ENCODE assay signal across 19 cellular contexts in genomic region chr16:15942901-15943690, GRCh38. TPM values are rescaled to one million over a fixed set of nuclear protein-coding genes. Genes with fewer than 3 reads are reported as not detected.
DNase-seq lines count a peak whose midpoint lies in the region; ATAC-seq and TF ChIP-seq lines count a peak whose summit lies in the region.
"Had no signal": no experiment of that assay in that cellular context is flagged by ENCODE, and none has a peak within 500 bp of the region (broad histone marks: within the 10 kb centered on the region; RNA-seq: fewer than 3 reads in every experiment).

No MANE protein-coding gene starts in this region.

- H3K9me3 Mint-ChIP-seq in CD14-positive monocyte (peaks cover 0 to 2% (median 0%) of the 10 kb centered on the region in 7 donors), osteocyte (ENCODE audit: unreplicated experiment) (no peaks in the 10 kb centered on the region)
- H3K9me3 Mint-ChIP-seq in effector memory CD8-positive, alpha-beta T cell: no peaks in the 10 kb centered on the region
- H3K9me3 Mint-ChIP-seq: HFFc6 had no signal

- no peaks in the 10 kb centered on the region for H3K36me3 ChIP-seq in esophagus squamous epithelium
- no peaks in the 10 kb centered on the region for H3K36me3 ChIP-seq in adrenal gland (replicated peaks in 1 of 2)

- no peak for TF ChIP-seq CTCF in CD14-positive monocyte (IDR thresholded peaks at IDR 0.05)
- TF ChIP-seq CTCF in fibroblast of villous mesenchyme (IDR thresholded peaks at IDR 0.05; ENCODE audit: insufficient read depth, low read depth, low read length): no peak
- TF ChIP-seq CTCF in osteocyte (IDR thresholded peaks at IDR 0.05): no peak
- no peak for TF ChIP-seq CTCF in esophagus squamous epithelium (IDR thresholded peaks at IDR 0.05)
- no peak for TF ChIP-seq CTCF in adrenal gland (IDR thresholded peaks at IDR 0.05)

- no peak overlapping the region for H3K27ac ChIP-seq in esophagus squamous epithelium
- H3K27ac ChIP-seq in adrenal gland: no peak overlapping the region
- H3K27ac ChIP-seq: epithelial cell of prostate, parathyroid adenoma, PC-9 had no signal

- no peak for TF ChIP-seq POLR2A in esophagus squamous epithelium (IDR thresholded peaks at IDR 0.05)
- TF ChIP-seq POLR2A in adrenal gland (IDR thresholded peaks at IDR 0.05): no peak

- H3K36me3 Mint-ChIP-seq in CD14-positive monocyte (no peaks in the 10 kb centered on the region), osteocyte (ENCODE audit: unreplicated experiment) (no peaks in the 10 kb centered on the region)
- no peaks in the 10 kb centered on the region for H3K36me3 Mint-ChIP-seq in effector memory CD8-positive, alpha-beta T cell (ENCODE audit: insufficient read depth)

- ATAC-seq in effector memory CD8-positive, alpha-beta T cell (replicated peaks): no peak
- ATAC-seq: left colon had no signal

- H3K4me1 Mint-ChIP-seq in CD14-positive monocyte (peaks cover 18% of the 10 kb centered on the region), osteocyte (ENCODE audit: unreplicated experiment) (peaks cover 21% of the 10 kb centered on the region)
- no peaks in the 10 kb centered on the region for H3K4me1 Mint-ChIP-seq in effector memory CD8-positive, alpha-beta T cell (ENCODE audit: low read depth in 2 of 2)

- peak overlapping the region in 1 of 2 donors; percentile 64 for H3K4me3 Mint-ChIP-seq in CD14-positive monocyte
- H3K4me3 Mint-ChIP-seq in osteocyte (ENCODE audit: unreplicated experiment): no peak overlapping the region
- no peak overlapping the region for H3K4me3 Mint-ChIP-seq in effector memory CD8-positive, alpha-beta T cell
- H3K4me3 Mint-ChIP-seq: HFFc6 had no signal

- DNase-seq in CD14-positive monocyte (ENCODE audit: low spot score): no peak
- peak; percentile 33 to 34 for DNase-seq in Kasumi-1 (lab: John Stamatoyannopoulos, UW)
- peak; percentile 31 for DNase-seq in SK-N-DZ (ENCODE audit: low spot score)
- DNase-seq in fibroblast of villous mesenchyme (ENCODE audit: low read depth): peak; percentile 16
- no peak for DNase-seq in osteocyte (ENCODE audit: extremely low spot score, unreplicated experiment)
- no peak for DNase-seq in esophagus squamous epithelium (lab: John Stamatoyannopoulos, UW)
- no peak for DNase-seq in adrenal gland
- DNase-seq in effector memory CD8-positive, alpha-beta T cell: no peak
- DNase-seq: activated CD4-positive, alpha-beta T cell treated with anti-CD3 and anti-CD28 coated beads for 4 hours; AML-193; amygdala; head of caudate nucleus; HFFc6; left colon; NCI-H2171 treated with DMSO at 0.1 percent for 48 hours; PC-9; T-helper 1 cell had no signal

- H3K9me3 ChIP-seq in esophagus squamous epithelium: no peaks in the 10 kb centered on the region
- no peaks in the 10 kb centered on the region for H3K9me3 ChIP-seq in adrenal gland (replicated peaks in 1 of 3)

- H3K27ac Mint-ChIP-seq in CD14-positive monocyte (peak overlapping the region in 6 of 7 donors; percentile 19 to 84 (median 56)), osteocyte (ENCODE audit: unreplicated experiment) (no peak overlapping the region)
- H3K27ac Mint-ChIP-seq in effector memory CD8-positive, alpha-beta T cell: no peak overlapping the region
- H3K27ac Mint-ChIP-seq: HFFc6 had no signal

- H3K27me3 Mint-ChIP-seq in CD14-positive monocyte (ENCODE audit: low read depth in 3 of 3) (peaks cover 1 to 3% (median 2%) of the 10 kb centered on the region in 3 donors), osteocyte (ENCODE audit: unreplicated experiment) (no peaks in the 10 kb centered on the region)
- no peaks in the 10 kb centered on the region for H3K27me3 Mint-ChIP-seq in effector memory CD8-positive, alpha-beta T cell

- H3K4me3 ChIP-seq in fibroblast of villous mesenchyme (ENCODE audit: low read depth, low read length) (no peak overlapping the region), esophagus squamous epithelium (no peak overlapping the region), adrenal gland (no peak overlapping the region)
- H3K4me3 ChIP-seq: PC-9 had no signal

- 78% methylated on average over 8 of the region's 8 CpGs for WGBS in esophagus squamous epithelium, 2 donors
- 76 to 90% (median 83%) methylated on average over 8 of the region's 8 CpGs for WGBS in adrenal gland, 4 donors

- intact Hi-C loops in CD14-positive monocyte (cut with micrococcal nuclease): no loop called here
- intact Hi-C loops in esophagus squamous epithelium (cut with DNase I): loop anchor here (10.0 kb wide), 1 partner anchor 58 kb away; the partner anchor contains the start of gene CEP20
- intact Hi-C loops in adrenal gland (cut with DNase I): no loop called here

- H3K4me1 ChIP-seq in esophagus squamous epithelium (peaks cover 6 to 25% (median 10%) of the 10 kb centered on the region in 3 donors), adrenal gland (replicated peaks in 1 of 2) (no peaks in the 10 kb centered on the region)
- H3K4me1 ChIP-seq: parathyroid adenoma had no signal

- peaks cover 0 to 12% (median 0%) of the 10 kb centered on the region in 4 donors for H3K27me3 ChIP-seq in esophagus squamous epithelium
- no peaks in the 10 kb centered on the region for H3K27me3 ChIP-seq in adrenal gland

RNA-seq across cellular contexts. Expression of gene ABCC1, which starts 6.3 kb away (rescaled TPM):
- polyA plus RNA-seq in CD14-positive monocyte (1 to 10 TPM; 1.4 to 3.0 TPM), adrenal gland (10 to 100 TPM; 12.4 to 21.7 (median 13.1) TPM)
- 17.3 and 21.3 TPM in 2 replicates for polyA plus RNA-seq in SK-N-DZ (2014; cell fraction: cytosol; rRNA removed)
- 12.6 and 19.8 TPM in 2 replicates for polyA plus RNA-seq in SK-N-DZ (2014; cell fraction: nucleus; rRNA removed)
- total RNA-seq in fibroblast of villous mesenchyme (26.1 and 34.1 TPM in 2 replicates), osteocyte (256 and 271 TPM in 2 replicates), esophagus squamous epithelium (10 to 100 TPM; 22.9 to 56.7 (median 46.9) TPM), adrenal gland (10 to 100 TPM; 23.2 to 38.8 (median 31.3) TPM)

RNA-seq across cellular contexts. Expression of gene CEP20, which starts 54.7 kb away (rescaled TPM):
- 10 to 100 TPM; 24.7 to 27.3 TPM for polyA plus RNA-seq in CD14-positive monocyte
- 60.5 and 63.1 TPM in 2 replicates for polyA plus RNA-seq in SK-N-DZ (2014; cell fraction: cytosol; rRNA removed)
- 15.3 and 20.2 TPM in 2 replicates for polyA plus RNA-seq in SK-N-DZ (2014; cell fraction: nucleus; rRNA removed)
- total RNA-seq in fibroblast of villous mesenchyme: 35.8 and 50.1 TPM in 2 replicates
- total RNA-seq in osteocyte: 24.3 and 31.2 TPM in 2 replicates
- 10 to 100 TPM; 36.1 to 74.3 (median 42.5) TPM for total RNA-seq in esophagus squamous epithelium
- 10 to 100 TPM; 27.2 to 46.0 (median 33.5) TPM for total RNA-seq in adrenal gland
- 10 to 100 TPM; 15.2 to 63.8 (median 17.3) TPM for polyA plus RNA-seq in adrenal gland

Comparison
In these comparisons a context has a peak if more than half of its experiments do, and no peak if none do; other contexts are left out.
1. DNase-seq: peak in Kasumi-1 (2 of 2), SK-N-DZ (single experiment) and fibroblast of villous mesenchyme (single experiment); none in CD14-positive monocyte (single experiment), osteocyte (single experiment), esophagus squamous epithelium (single experiment), adrenal gland (0 of 7) and effector memory CD8-positive, alpha-beta T cell (0 of 3).
2. H3K27ac Mint-ChIP-seq: peak in CD14-positive monocyte (6 of 7); none in osteocyte (single experiment) and effector memory CD8-positive, alpha-beta T cell (0 of 2).